Comparison of ENCODE assay signal across 8 cellular contexts in genomic region chr3:105798381-105798934, GRCh38.
DNase-seq lines count a peak whose midpoint lies in the region; ATAC-seq lines count a peak whose summit lies in the region.

No MANE protein-coding gene starts in this region.

- no peaks in the 10 kb centered on the region for H3K27me3 Mint-ChIP-seq in activated T-cell treated with anti-CD3 and anti-CD28 coated beads, Interleukin-2, amount 50 U/mL, for 72 hours (ENCODE audit: low read depth)
- no peaks in the 10 kb centered on the region for H3K27me3 Mint-ChIP-seq in T-helper 2 cell treated with Interferon-gamma antibody and Interleukin-4, amounts not matched to agents 5 μg/mL and 100 μg/mL, for 36 hours (ENCODE audit: low read depth)
- no peaks in the 10 kb centered on the region for H3K27me3 Mint-ChIP-seq in stimulated activated naive B cell treated with anti-CD40 and anti-IgM and Interleukin-4, amounts not matched to agents 10 μg/mL and 1 μg/mL and 100 μg/mL, for 72 hours

- ATAC-seq in activated T-cell treated with anti-CD3 and anti-CD28 coated beads, Interleukin-2, amount 50 U/mL, for 72 hours (replicated peaks in 1 of 2), result no peak
- ATAC-seq in HG03103 (IDR thresholded peaks at IDR 0.05; ENCODE audit: low read depth, unreplicated experiment), result peak; percentile 78
- peak; percentile 91 to 94 for ATAC-seq in stimulated activated naive B cell treated with anti-CD40 and anti-IgM and Interleukin-4, amounts not matched to agents 10 μg/mL and 1 μg/mL and 100 μg/mL, for 72 hours (replicated peaks)

- peaks cover 14 to 38% of the 10 kb centered on the region in 2 donors for H3K36me3 Mint-ChIP-seq in activated T-cell treated with anti-CD3 and anti-CD28 coated beads, Interleukin-2, amount 50 U/mL, for 72 hours (ENCODE audit: insufficient read depth in 2 of 2)
- peaks cover 34% of the 10 kb centered on the region for H3K36me3 Mint-ChIP-seq in T-helper 2 cell treated with Interferon-gamma antibody and Interleukin-4, amounts not matched to agents 5 μg/mL and 100 μg/mL, for 36 hours (ENCODE audit: low read depth)
- peaks cover 0 to 2% of the 10 kb centered on the region in 2 donors for H3K36me3 Mint-ChIP-seq in stimulated activated naive B cell treated with anti-CD40 and anti-IgM and Interleukin-4, amounts not matched to agents 10 μg/mL and 1 μg/mL and 100 μg/mL, for 72 hours

- H3K4me1 Mint-ChIP-seq in activated T-cell treated with anti-CD3 and anti-CD28 coated beads, Interleukin-2, amount 50 U/mL, for 72 hours (ENCODE audit: low read depth), result peaks cover 90% of the 10 kb centered on the region
- peaks cover 38% of the 10 kb centered on the region for H3K4me1 Mint-ChIP-seq in T-helper 2 cell treated with Interferon-gamma antibody and Interleukin-4, amounts not matched to agents 5 μg/mL and 100 μg/mL, for 36 hours (ENCODE audit: low read depth)
- H3K4me1 Mint-ChIP-seq in stimulated activated naive B cell treated with anti-CD40 and anti-IgM and Interleukin-4, amounts not matched to agents 10 μg/mL and 1 μg/mL and 100 μg/mL, for 72 hours, result peaks cover 40 to 69% of the 10 kb centered on the region in 2 donors

- no peak for DNase-seq in activated T-cell treated with anti-CD3 and anti-CD28 coated beads, Interleukin-2, amount 50 U/mL, for 72 hours
- DNase-seq in activated T-cell treated with anti-CD3 and anti-CD28 coated beads for 4 hours (no peak), HCEC 1CT (no peak), COLO829 (ENCODE audit: low spot score) (no peak), hepatic stellate cell (ENCODE audit: low spot score) (no peak)
- no peak for DNase-seq in T-helper 2 cell treated with Interferon-gamma antibody and Interleukin-4, amounts not matched to agents 5 μg/mL and 100 μg/mL, for 36 hours (ENCODE audit: low spot score)
- no peak for DNase-seq in stimulated activated naive B cell treated with anti-CD40 and anti-IgM and Interleukin-4, amounts not matched to agents 10 μg/mL and 1 μg/mL and 100 μg/mL, for 72 hours

- H3K4me3 Mint-ChIP-seq in activated T-cell treated with anti-CD3 and anti-CD28 coated beads, Interleukin-2, amount 50 U/mL, for 72 hours, result peak overlapping the region; percentile 3 to 62
- peak overlapping the region; percentile 20 for H3K4me3 Mint-ChIP-seq in T-helper 2 cell treated with Interferon-gamma antibody and Interleukin-4, amounts not matched to agents 5 μg/mL and 100 μg/mL, for 36 hours
- H3K4me3 Mint-ChIP-seq in stimulated activated naive B cell treated with anti-CD40 and anti-IgM and Interleukin-4, amounts not matched to agents 10 μg/mL and 1 μg/mL and 100 μg/mL, for 72 hours, result peak overlapping the region; percentile 33 to 65

- peaks cover 0 to 2% of the 10 kb centered on the region in 2 donors for H3K9me3 Mint-ChIP-seq in activated T-cell treated with anti-CD3 and anti-CD28 coated beads, Interleukin-2, amount 50 U/mL, for 72 hours
- peaks cover 12% of the 10 kb centered on the region for H3K9me3 Mint-ChIP-seq in T-helper 2 cell treated with Interferon-gamma antibody and Interleukin-4, amounts not matched to agents 5 μg/mL and 100 μg/mL, for 36 hours
- H3K9me3 Mint-ChIP-seq in stimulated activated naive B cell treated with anti-CD40 and anti-IgM and Interleukin-4, amounts not matched to agents 10 μg/mL and 1 μg/mL and 100 μg/mL, for 72 hours, result no peaks in the 10 kb centered on the region

- H3K27ac Mint-ChIP-seq in activated T-cell treated with anti-CD3 and anti-CD28 coated beads, Interleukin-2, amount 50 U/mL, for 72 hours, result peak overlapping the region; percentile 97
- H3K27ac Mint-ChIP-seq in T-helper 2 cell treated with Interferon-gamma antibody and Interleukin-4, amounts not matched to agents 5 μg/mL and 100 μg/mL, for 36 hours, result peak overlapping the region; percentile 61
- peak overlapping the region; percentile 27 for H3K27ac Mint-ChIP-seq in stimulated activated naive B cell treated with anti-CD40 and anti-IgM and Interleukin-4, amounts not matched to agents 10 μg/mL and 1 μg/mL and 100 μg/mL, for 72 hours

Comparison
In these comparisons a context has a peak if more than half of its experiments do, and no peak if none do; other contexts are left out.
1. ATAC-seq: peak in HG03103 (single experiment) and stimulated activated naive B cell treated with anti-CD40 and anti-IgM and Interleukin-4, amounts not matched to agents 10 μg/mL and 1 μg/mL and 100 μg/mL, for 72 hours (2 of 2); none in activated T-cell treated with anti-CD3 and anti-CD28 coated beads, Interleukin-2, amount 50 U/mL, for 72 hours (0 of 2).
2. H3K27ac Mint-ChIP-seq: peak in every context shown above with its lines; median percentile 97 in activated T-cell treated with anti-CD3 and anti-CD28 coated beads, Interleukin-2, amount 50 U/mL, for 72 hours; 61 in T-helper 2 cell treated with Interferon-gamma antibody and Interleukin-4, amounts not matched to agents 5 μg/mL and 100 μg/mL, for 36 hours; 27 in stimulated activated naive B cell treated with anti-CD40 and anti-IgM and Interleukin-4, amounts not matched to agents 10 μg/mL and 1 μg/mL and 100 μg/mL, for 72 hours.
3. Peak in every context shown above with its lines, with median percentiles within 50 percentile points of each other: H3K4me3 Mint-ChIP-seq.